In the genomic region with DNA sequence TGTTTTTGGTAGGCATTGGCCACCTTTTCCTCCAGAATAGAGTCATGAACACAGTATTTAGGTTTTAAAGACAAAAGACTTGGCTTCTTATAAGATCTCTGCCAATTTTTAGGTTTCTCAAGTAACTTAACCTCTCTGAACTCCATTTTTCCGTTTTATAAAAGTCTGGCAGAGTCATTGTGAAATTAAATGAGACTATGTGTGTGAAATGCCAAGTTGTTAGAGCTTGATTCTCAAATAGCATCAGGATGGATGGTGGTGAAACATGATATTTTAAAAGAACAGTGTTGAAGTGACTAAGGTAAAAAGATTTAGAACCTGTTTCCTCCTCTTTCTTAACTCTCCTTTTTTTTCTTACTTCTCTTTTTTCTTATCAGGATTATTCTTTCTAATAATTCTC, we compare ENCODE assay signal across 17 cellular contexts.
"Had no signal": no experiment of that assay in that cellular context is flagged by ENCODE, and none has a peak within 500 bp of the region (broad histone marks: within the 10 kb centered on the region; RNA-seq: fewer than 3 reads in every experiment).

No MANE protein-coding gene starts in this region.

- ATAC-seq: activated T-cell treated with anti-CD3 and anti-CD28 coated beads, Interleukin-2, amount 50 U/mL, for 4 hours; gastrocnemius medialis; heart left ventricle had no signal

- H3K4me1 Mint-ChIP-seq: activated CD4-positive, alpha-beta T cell treated with anti-CD3 and anti-CD28 coated beads, Interleukin-2, amount 10 ng/mL, durations not matched to agents 24 days and 14 days had no signal

- H3K4me1 ChIP-seq: ascending aorta, breast epithelium, gastrocnemius medialis, heart left ventricle, left ventricle myocardium inferior, suprapubic skin had no signal

- H3K36me3 ChIP-seq: ascending aorta, breast epithelium, gastrocnemius medialis, heart left ventricle, left ventricle myocardium inferior, suprapubic skin had no signal

- H3K4me3 ChIP-seq: ascending aorta, breast epithelium, gastrocnemius medialis, heart left ventricle, left ventricle myocardium inferior, suprapubic skin had no signal

- H3K27ac ChIP-seq: ascending aorta, breast epithelium, gastrocnemius medialis, heart left ventricle, left ventricle myocardium inferior, suprapubic skin had no signal

- H3K4me3 Mint-ChIP-seq: activated CD4-positive, alpha-beta T cell treated with anti-CD3 and anti-CD28 coated beads, Interleukin-2, amount 10 ng/mL, durations not matched to agents 24 days and 14 days; activated naive CD4-positive, alpha-beta T cell treated with anti-CD3 and anti-CD28 coated beads for 36 hours; activated T-cell treated with anti-CD3 and anti-CD28 coated beads, Interleukin-2, amount 50 U/mL, for 4 hours; stimulated activated naive CD8-positive, alpha-beta T cell treated with anti-CD3 and anti-CD28 coated beads, Interleukin-15, Interleukin-2, amounts not matched to agents 100 ng/mL and 50 ng/mL, for 24 hours had no signal

- H3K27me3 ChIP-seq: ascending aorta, breast epithelium, gastrocnemius medialis, heart left ventricle, suprapubic skin had no signal

- DNase-seq: activated CD4-positive, alpha-beta T cell treated with anti-CD3 and anti-CD28 coated beads, Interleukin-2, amount 10 ng/mL, durations not matched to agents 24 days and 14 days; activated CD8-positive, alpha-beta memory T cell treated with anti-CD3 and anti-CD28 coated beads, Interleukin-2, amount 50 U/mL, for 4 hours; activated naive CD4-positive, alpha-beta T cell treated with anti-CD3 and anti-CD28 coated beads for 36 hours; activated T-cell treated with anti-CD3 and anti-CD28 coated beads, Interleukin-2, amount 50 U/mL, for 4 hours; cortex of kidney; gastrocnemius medialis; heart left ventricle; left ventricle myocardium inferior; occipital lobe; retina; T-helper 1 cell; T1000; trophoblast cell had no signal

- H3K9me3 ChIP-seq: ascending aorta, breast epithelium, gastrocnemius medialis had no signal

- H3K9me3 Mint-ChIP-seq: activated CD4-positive, alpha-beta T cell treated with anti-CD3 and anti-CD28 coated beads, Interleukin-2, amount 10 ng/mL, durations not matched to agents 24 days and 14 days had no signal

- H3K27ac Mint-ChIP-seq: activated CD4-positive, alpha-beta T cell treated with anti-CD3 and anti-CD28 coated beads, Interleukin-2, amount 10 ng/mL, durations not matched to agents 24 days and 14 days; activated naive CD4-positive, alpha-beta T cell treated with anti-CD3 and anti-CD28 coated beads for 36 hours; stimulated activated naive CD8-positive, alpha-beta T cell treated with anti-CD3 and anti-CD28 coated beads, Interleukin-15, Interleukin-2, amounts not matched to agents 100 ng/mL and 50 ng/mL, for 24 hours had no signal

- H3K27me3 Mint-ChIP-seq: activated CD4-positive, alpha-beta T cell treated with anti-CD3 and anti-CD28 coated beads, Interleukin-2, amount 10 ng/mL, durations not matched to agents 24 days and 14 days; stimulated activated naive CD8-positive, alpha-beta T cell treated with anti-CD3 and anti-CD28 coated beads, Interleukin-15, Interleukin-2, amounts not matched to agents 100 ng/mL and 50 ng/mL, for 24 hours had no signal
